ENCODE assay signal across 19 cellular contexts in genomic region chr2:241551599-241551997, GRCh38.
"Had no signal": no experiment of that assay in that cellular context is flagged by ENCODE, and none has a peak within 500 bp of the region (broad histone marks: within the 10 kb centered on the region; RNA-seq: fewer than 3 reads in every experiment).

No MANE protein-coding gene starts in this region.

- H3K27ac ChIP-seq: ascending aorta, tibial artery had no signal

- FAIRE-seq: frontal cortex had no signal

- H3K36me3 ChIP-seq: ascending aorta, tibial artery had no signal

- H3K36me3 Mint-ChIP-seq: activated naive CD4-positive, alpha-beta T cell treated with anti-CD3 and anti-CD28 coated beads, Interleukin-2, amount 10 ng/mL, durations not matched to agents 7 days and 5 days; natural killer cell treated with Interleukin-12 subunit alpha and Interleukin-12 subunit beta and Interleukin-15 and Interleukin-18, amount 100 ng/mL, for 72 hours had no signal

- H3K27me3 ChIP-seq: ascending aorta had no signal

- H3K9me3 Mint-ChIP-seq: activated CD4-positive, alpha-beta T cell treated with anti-CD3 and anti-CD28 coated beads, Interleukin-2, amount 10 ng/mL, durations not matched to agents 24 days and 14 days; activated naive CD4-positive, alpha-beta T cell treated with anti-CD3 and anti-CD28 coated beads, Interleukin-2, amount 10 ng/mL, durations not matched to agents 7 days and 5 days; natural killer cell treated with Interleukin-12 subunit alpha and Interleukin-12 subunit beta and Interleukin-15 and Interleukin-18, amount 100 ng/mL, for 72 hours had no signal

- ATAC-seq: activated CD8-positive, alpha-beta T cell treated with anti-CD3 and anti-CD28 coated beads for 36 hours had no signal

- H3K4me3 Mint-ChIP-seq: activated CD4-positive, alpha-beta T cell treated with anti-CD3 and anti-CD28 coated beads, Interleukin-2, amount 10 ng/mL, durations not matched to agents 24 days and 14 days; activated CD8-positive, alpha-beta T cell treated with anti-CD3 and anti-CD28 coated beads for 36 hours; activated naive CD4-positive, alpha-beta T cell treated with anti-CD3 and anti-CD28 coated beads, Interleukin-2, amount 10 ng/mL, durations not matched to agents 7 days and 5 days; mesothelial cell of epicardium; natural killer cell treated with Interleukin-12 subunit alpha and Interleukin-12 subunit beta and Interleukin-15 and Interleukin-18, amount 100 ng/mL, for 72 hours had no signal

- H3K9me3 ChIP-seq: tibial artery had no signal

- DNase-seq: activated CD4-positive, alpha-beta T cell treated with anti-CD3 and anti-CD28 coated beads, Interleukin-2, amount 10 ng/mL, durations not matched to agents 24 days and 14 days; activated CD8-positive, alpha-beta T cell treated with anti-CD3 and anti-CD28 coated beads for 36 hours; activated effector memory CD4-positive, alpha-beta T cell treated with Interleukin-2 at 50 U/mL for 16 hours; activated naive CD4-positive, alpha-beta T cell treated with anti-CD3 and anti-CD28 coated beads, Interleukin-2, amount 10 ng/mL, durations not matched to agents 7 days and 5 days; activated T-cell treated with anti-CD3 and anti-CD28 coated beads, Interleukin-2, amount 50 U/mL, for 48 hours; cortex of kidney; nucleus accumbens; retina; stimulated activated CD4-positive, alpha-beta T cell treated with anti-CD3 and anti-CD28 coated beads, Interleukin-12 subunit alpha, Interleukin-12 subunit beta, amount 100 ng/mL, for 4 hours; stimulated activated CD4-positive, alpha-beta T cell treated with anti-CD3 and anti-CD28 coated beads, Interleukin-1b, Interleukin-23, amount 100 ng/mL, for 48 hours; stimulated activated CD8-positive, alpha-beta memory T cell treated with anti-CD3 and anti-CD28 coated beads, Interleukin-4, amount 100 ng/mL, for 48 hours; stimulated activated naive CD4-positive, alpha-beta T cell; T-helper 1 cell; T1000; tibial artery had no signal

- H3K4me3 ChIP-seq: ascending aorta, tibial artery had no signal

- H3K27ac Mint-ChIP-seq: activated CD4-positive, alpha-beta T cell treated with anti-CD3 and anti-CD28 coated beads, Interleukin-2, amount 10 ng/mL, durations not matched to agents 24 days and 14 days; activated CD8-positive, alpha-beta T cell treated with anti-CD3 and anti-CD28 coated beads for 36 hours; mesothelial cell of epicardium; natural killer cell treated with Interleukin-12 subunit alpha and Interleukin-12 subunit beta and Interleukin-15 and Interleukin-18, amount 100 ng/mL, for 72 hours had no signal
